ENCODE assay signal across 2 cellular contexts in the genomic region with DNA sequence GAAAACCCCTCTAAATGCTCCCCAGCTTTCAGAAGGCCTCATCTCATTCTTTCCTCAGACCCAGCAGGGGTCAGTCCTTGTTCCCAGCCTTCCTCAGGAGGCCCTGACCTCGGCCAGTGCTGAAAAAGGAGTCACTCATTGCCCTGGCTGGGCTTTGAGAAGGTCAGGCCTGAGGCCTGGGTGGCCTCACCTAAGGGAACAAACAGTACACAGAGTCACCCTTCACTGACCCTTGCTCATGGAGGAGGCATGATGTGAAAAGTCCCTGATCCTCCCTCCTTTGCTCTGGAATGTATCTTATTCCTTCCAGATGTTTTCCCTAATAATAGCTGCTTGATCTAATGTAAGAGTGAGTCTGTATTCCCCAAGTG.
TF ChIP-seq lines count a peak whose summit lies in the region.

No MANE protein-coding gene starts in this region.

TF ChIP-seq in IMR-90, 13 proteins besides CTCF, POLR2A, EP300 and RAD21 (continued from another document):
- TF ChIP-seq RFX5 (IDR thresholded peaks at IDR 0.05; ENCODE audit: low read depth, low read length) (no peak), NFE2L2 (IDR thresholded peaks at IDR 0.05; ENCODE audit: low read depth, low read length) (no peak), MXI1 (IDR thresholded peaks at IDR 0.05; ENCODE audit: borderline replicate concordance, low read depth, low read length) (no peak), CEBPB (IDR thresholded peaks at IDR 0.05; ENCODE audit: low read depth, low read length) (no peak), BHLHE40 (IDR thresholded peaks at IDR 0.05; ENCODE audit: low read depth, low read length) (no peak), CHD1 (IDR thresholded peaks at IDR 0.05; ENCODE audit: low read depth, low read length) (no peak), MAFK (IDR thresholded peaks at IDR 0.05; ENCODE audit: low read depth, low read length) (no peak), RCOR1 (IDR thresholded peaks at IDR 0.05; ENCODE audit: insufficient replicate concordance, low read length) (no peak)
- TF ChIP-seq, protein P1, sequence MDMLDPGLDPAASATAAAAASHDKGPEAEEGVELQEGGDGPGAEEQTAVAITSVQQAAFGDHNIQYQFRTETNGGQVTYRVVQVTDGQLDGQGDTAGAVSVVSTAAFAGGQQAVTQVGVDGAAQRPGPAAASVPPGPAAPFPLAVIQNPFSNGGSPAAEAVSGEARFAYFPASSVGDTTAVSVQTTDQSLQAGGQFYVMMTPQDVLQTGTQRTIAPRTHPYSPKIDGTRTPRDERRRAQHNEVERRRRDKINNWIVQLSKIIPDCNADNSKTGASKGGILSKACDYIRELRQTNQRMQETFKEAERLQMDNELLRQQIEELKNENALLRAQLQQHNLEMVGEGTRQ (IDR thresholded peaks at IDR 0.05; ENCODE audit: low read depth, low read length) = no peak
- TF ChIP-seq, protein P2, sequence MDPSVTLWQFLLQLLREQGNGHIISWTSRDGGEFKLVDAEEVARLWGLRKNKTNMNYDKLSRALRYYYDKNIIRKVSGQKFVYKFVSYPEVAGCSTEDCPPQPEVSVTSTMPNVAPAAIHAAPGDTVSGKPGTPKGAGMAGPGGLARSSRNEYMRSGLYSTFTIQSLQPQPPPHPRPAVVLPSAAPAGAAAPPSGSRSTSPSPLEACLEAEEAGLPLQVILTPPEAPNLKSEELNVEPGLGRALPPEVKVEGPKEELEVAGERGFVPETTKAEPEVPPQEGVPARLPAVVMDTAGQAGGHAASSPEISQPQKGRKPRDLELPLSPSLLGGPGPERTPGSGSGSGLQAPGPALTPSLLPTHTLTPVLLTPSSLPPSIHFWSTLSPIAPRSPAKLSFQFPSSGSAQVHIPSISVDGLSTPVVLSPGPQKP (IDR thresholded peaks at IDR 0.05; ENCODE audit: borderline replicate concordance, low read depth, low read length) = no peak

TF ChIP-seq in liver, 16 proteins besides CTCF, POLR2A, EP300 and RAD21 (continued from another document):
- TF ChIP-seq, protein P3, sequence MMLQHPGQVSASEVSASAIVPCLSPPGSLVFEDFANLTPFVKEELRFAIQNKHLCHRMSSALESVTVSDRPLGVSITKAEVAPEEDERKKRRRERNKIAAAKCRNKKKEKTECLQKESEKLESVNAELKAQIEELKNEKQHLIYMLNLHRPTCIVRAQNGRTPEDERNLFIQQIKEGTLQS (IDR thresholded peaks at IDR 0.05) = no peak
- no peak for TF ChIP-seq YY1 (IDR thresholded peaks at IDR 0.05)
- TF ChIP-seq FOXA2 (IDR thresholded peaks at IDR 0.05) = no peak
- TF ChIP-seq, protein P4, sequence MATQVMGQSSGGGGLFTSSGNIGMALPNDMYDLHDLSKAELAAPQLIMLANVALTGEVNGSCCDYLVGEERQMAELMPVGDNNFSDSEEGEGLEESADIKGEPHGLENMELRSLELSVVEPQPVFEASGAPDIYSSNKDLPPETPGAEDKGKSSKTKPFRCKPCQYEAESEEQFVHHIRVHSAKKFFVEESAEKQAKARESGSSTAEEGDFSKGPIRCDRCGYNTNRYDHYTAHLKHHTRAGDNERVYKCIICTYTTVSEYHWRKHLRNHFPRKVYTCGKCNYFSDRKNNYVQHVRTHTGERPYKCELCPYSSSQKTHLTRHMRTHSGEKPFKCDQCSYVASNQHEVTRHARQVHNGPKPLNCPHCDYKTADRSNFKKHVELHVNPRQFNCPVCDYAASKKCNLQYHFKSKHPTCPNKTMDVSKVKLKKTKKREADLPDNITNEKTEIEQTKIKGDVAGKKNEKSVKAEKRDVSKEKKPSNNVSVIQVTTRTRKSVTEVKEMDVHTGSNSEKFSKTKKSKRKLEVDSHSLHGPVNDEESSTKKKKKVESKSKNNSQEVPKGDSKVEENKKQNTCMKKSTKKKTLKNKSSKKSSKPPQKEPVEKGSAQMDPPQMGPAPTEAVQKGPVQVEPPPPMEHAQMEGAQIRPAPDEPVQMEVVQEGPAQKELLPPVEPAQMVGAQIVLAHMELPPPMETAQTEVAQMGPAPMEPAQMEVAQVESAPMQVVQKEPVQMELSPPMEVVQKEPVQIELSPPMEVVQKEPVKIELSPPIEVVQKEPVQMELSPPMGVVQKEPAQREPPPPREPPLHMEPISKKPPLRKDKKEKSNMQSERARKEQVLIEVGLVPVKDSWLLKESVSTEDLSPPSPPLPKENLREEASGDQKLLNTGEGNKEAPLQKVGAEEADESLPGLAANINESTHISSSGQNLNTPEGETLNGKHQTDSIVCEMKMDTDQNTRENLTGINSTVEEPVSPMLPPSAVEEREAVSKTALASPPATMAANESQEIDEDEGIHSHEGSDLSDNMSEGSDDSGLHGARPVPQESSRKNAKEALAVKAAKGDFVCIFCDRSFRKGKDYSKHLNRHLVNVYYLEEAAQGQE (IDR thresholded peaks at IDR 0.05) = no peak
- no peak for TF ChIP-seq EGR1 (IDR thresholded peaks at IDR 0.05; ENCODE audit: low read depth in 2 of 2)
- no peak for TF ChIP-seq HNF4A (conservative IDR thresholded peaks at IDR 0.05)
- TF ChIP-seq HNF4G (IDR thresholded peaks at IDR 0.05) = no peak
- TF ChIP-seq, protein P5, sequence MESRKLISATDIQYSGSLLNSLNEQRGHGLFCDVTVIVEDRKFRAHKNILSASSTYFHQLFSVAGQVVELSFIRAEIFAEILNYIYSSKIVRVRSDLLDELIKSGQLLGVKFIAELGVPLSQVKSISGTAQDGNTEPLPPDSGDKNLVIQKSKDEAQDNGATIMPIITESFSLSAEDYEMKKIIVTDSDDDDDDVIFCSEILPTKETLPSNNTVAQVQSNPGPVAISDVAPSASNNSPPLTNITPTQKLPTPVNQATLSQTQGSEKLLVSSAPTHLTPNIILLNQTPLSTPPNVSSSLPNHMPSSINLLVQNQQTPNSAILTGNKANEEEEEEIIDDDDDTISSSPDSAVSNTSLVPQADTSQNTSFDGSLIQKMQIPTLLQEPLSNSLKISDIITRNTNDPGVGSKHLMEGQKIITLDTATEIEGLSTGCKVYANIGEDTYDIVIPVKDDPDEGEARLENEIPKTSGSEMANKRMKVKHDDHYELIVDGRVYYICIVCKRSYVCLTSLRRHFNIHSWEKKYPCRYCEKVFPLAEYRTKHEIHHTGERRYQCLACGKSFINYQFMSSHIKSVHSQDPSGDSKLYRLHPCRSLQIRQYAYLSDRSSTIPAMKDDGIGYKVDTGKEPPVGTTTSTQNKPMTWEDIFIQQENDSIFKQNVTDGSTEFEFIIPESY (IDR thresholded peaks at IDR 0.05) = no peak
- no peak for TF ChIP-seq FOXA1 (IDR thresholded peaks at IDR 0.05)
- TF ChIP-seq SP1 (IDR thresholded peaks at IDR 0.05) = no peak
- TF ChIP-seq RXRA (IDR thresholded peaks at IDR 0.05) = peak in 1 of 2 donors; percentile 7
- TF ChIP-seq, protein P6, sequence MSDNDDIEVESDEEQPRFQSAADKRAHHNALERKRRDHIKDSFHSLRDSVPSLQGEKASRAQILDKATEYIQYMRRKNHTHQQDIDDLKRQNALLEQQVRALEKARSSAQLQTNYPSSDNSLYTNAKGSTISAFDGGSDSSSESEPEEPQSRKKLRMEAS (IDR thresholded peaks at IDR 0.05) = no peak
- no peak for TF ChIP-seq TAF1 (conservative IDR thresholded peaks at IDR 0.05)
